ENCODE assay signal across 17 cellular contexts in the genomic region with DNA sequence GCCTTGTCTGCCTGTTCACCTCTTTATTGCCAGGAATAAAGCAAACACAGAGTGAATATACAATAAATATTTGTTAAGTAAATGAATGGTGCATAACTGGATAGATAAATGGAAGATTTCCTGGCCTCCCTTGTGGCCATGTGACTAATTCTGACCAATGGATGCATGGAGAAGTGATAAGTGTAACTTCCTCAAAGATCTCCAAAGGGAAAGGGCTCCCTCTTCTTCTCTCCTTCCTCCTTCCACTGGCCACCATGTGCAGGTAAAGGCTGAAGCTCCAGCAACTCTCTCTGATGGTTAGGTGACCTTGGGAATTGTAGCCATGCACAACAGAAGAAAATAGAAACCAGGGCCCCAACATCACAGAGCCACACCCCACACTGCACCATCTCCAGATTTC.
"Had no signal": no experiment of that assay in that cellular context is flagged by ENCODE, and none has a peak within 500 bp of the region (broad histone marks: within the 10 kb centered on the region; RNA-seq: fewer than 3 reads in every experiment).

No MANE protein-coding gene starts in this region.

- H3K27me3 ChIP-seq: colonic mucosa, right lobe of liver had no signal

- DNase-seq: colonic mucosa; effector CD8-positive, alpha-beta T cell; heart right ventricle; hypothalamus; kidney glomerular epithelial cell; naive thymus-derived CD4-positive, alpha-beta T cell; nephron progenitor cell; psoas muscle; retina; right lobe of liver; stimulated activated CD4-positive, alpha-beta T cell treated with anti-CD3 and anti-CD28 coated beads, Interleukin-4, amount 100 ng/mL, for 1 hour; stimulated activated CD8-positive, alpha-beta memory T cell treated with anti-CD3 and anti-CD28 coated beads, Interleukin-4, amount 100 ng/mL, for 48 hours; stimulated activated naive CD8-positive, alpha-beta T cell treated with anti-CD3 and anti-CD28 coated beads, Interleukin-15, amount 100 ng/mL, for 72 hours; trophoblast cell had no signal

- H3K4me3 ChIP-seq: colonic mucosa, heart right ventricle, psoas muscle, right lobe of liver, thoracic aorta had no signal

- H3K27me3 Mint-ChIP-seq: stimulated activated naive CD8-positive, alpha-beta T cell treated with anti-CD3 and anti-CD28 coated beads, Interleukin-15, amount 100 ng/mL, for 72 hours had no signal

- H3K36me3 Mint-ChIP-seq: stimulated activated effector memory CD8-positive, alpha-beta T cell treated with anti-CD3 and anti-CD28 coated beads, Interleukin-12 subunit alpha, Interleukin-12 subunit beta, amount 100 ng/mL, for 72 hours had no signal

- ATAC-seq: esophagus mucosa; heart right ventricle; naive thymus-derived CD4-positive, alpha-beta T cell; psoas muscle; right lobe of liver; stimulated activated effector memory CD8-positive, alpha-beta T cell treated with anti-CD3 and anti-CD28 coated beads, Interleukin-12 subunit alpha, Interleukin-12 subunit beta, amount 100 ng/mL, for 72 hours; stimulated activated naive CD8-positive, alpha-beta T cell treated with anti-CD3 and anti-CD28 coated beads, Interleukin-15, amount 100 ng/mL, for 72 hours had no signal

- H3K9me3 ChIP-seq: colonic mucosa, heart right ventricle, psoas muscle, right lobe of liver, thoracic aorta had no signal

- H3K9me3 Mint-ChIP-seq: nephron progenitor cell; stimulated activated effector memory CD8-positive, alpha-beta T cell treated with anti-CD3 and anti-CD28 coated beads, Interleukin-12 subunit alpha, Interleukin-12 subunit beta, amount 100 ng/mL, for 72 hours; stimulated activated naive CD8-positive, alpha-beta T cell treated with anti-CD3 and anti-CD28 coated beads, Interleukin-15, amount 100 ng/mL, for 72 hours had no signal

- H3K36me3 ChIP-seq: colonic mucosa, right lobe of liver, thoracic aorta had no signal

- H3K4me1 Mint-ChIP-seq: naive thymus-derived CD4-positive, alpha-beta T cell; stimulated activated effector memory CD8-positive, alpha-beta T cell treated with anti-CD3 and anti-CD28 coated beads, Interleukin-12 subunit alpha, Interleukin-12 subunit beta, amount 100 ng/mL, for 72 hours; stimulated activated naive CD8-positive, alpha-beta T cell treated with anti-CD3 and anti-CD28 coated beads, Interleukin-15, amount 100 ng/mL, for 72 hours had no signal

- H3K4me1 ChIP-seq: colonic mucosa, psoas muscle, right lobe of liver had no signal

- H3K27ac ChIP-seq: colonic mucosa, heart right ventricle, psoas muscle, right lobe of liver, thoracic aorta had no signal

- H3K4me3 Mint-ChIP-seq: naive thymus-derived CD4-positive, alpha-beta T cell; nephron progenitor cell; stimulated activated effector memory CD8-positive, alpha-beta T cell treated with anti-CD3 and anti-CD28 coated beads, Interleukin-12 subunit alpha, Interleukin-12 subunit beta, amount 100 ng/mL, for 72 hours; stimulated activated naive CD8-positive, alpha-beta T cell treated with anti-CD3 and anti-CD28 coated beads, Interleukin-15, amount 100 ng/mL, for 72 hours had no signal

- H3K27ac Mint-ChIP-seq: stimulated activated effector memory CD8-positive, alpha-beta T cell treated with anti-CD3 and anti-CD28 coated beads, Interleukin-12 subunit alpha, Interleukin-12 subunit beta, amount 100 ng/mL, for 72 hours; stimulated activated naive CD8-positive, alpha-beta T cell treated with anti-CD3 and anti-CD28 coated beads, Interleukin-15, amount 100 ng/mL, for 72 hours had no signal
